ENCODE assay signal across 9 cellular contexts in the genomic region with DNA sequence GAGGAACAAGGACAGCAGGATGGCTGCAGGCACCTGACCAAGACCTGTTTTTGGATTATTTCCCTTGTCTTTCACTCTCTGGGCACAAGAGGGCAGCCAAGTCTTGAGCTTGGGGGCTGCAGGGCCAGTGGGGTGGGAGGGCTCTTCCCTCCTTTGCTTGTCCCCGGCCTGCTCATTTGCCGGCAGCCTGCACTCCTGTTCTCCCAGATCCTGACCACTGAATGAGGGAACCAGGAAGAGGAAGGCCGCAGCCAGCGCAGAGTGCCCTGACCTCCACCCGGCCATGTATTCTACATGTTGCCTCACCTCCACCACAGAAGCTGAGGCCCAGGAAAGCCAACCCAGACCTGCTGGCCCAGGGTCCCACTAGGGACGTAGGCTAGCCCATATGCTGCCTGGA. TPM values are rescaled to one million over a fixed set of nuclear protein-coding genes. Genes with fewer than 3 reads are reported as not detected.
A peak's percentile ranks its signal among the peaks of the same experiment; 100 is the strongest.
DNase-seq lines count a peak whose midpoint lies in the region; ATAC-seq and TF ChIP-seq lines count a peak whose summit lies in the region.
"Had no signal": no experiment of that assay in that cellular context is flagged by ENCODE, and none has a peak within 500 bp of the region (broad histone marks: within the 10 kb centered on the region; RNA-seq: fewer than 3 reads in every experiment).

No MANE protein-coding gene starts in this region.

- H3K27ac Mint-ChIP-seq in endothelial cell (ENCODE audit: unreplicated experiment): no peak overlapping the region
- no peak overlapping the region for H3K27ac Mint-ChIP-seq in nephron
- H3K27ac Mint-ChIP-seq: T-cell had no signal

- H3K36me3 Mint-ChIP-seq in endothelial cell (ENCODE audit: low read depth, unreplicated experiment): no peaks in the 10 kb centered on the region
- no peaks in the 10 kb centered on the region for H3K36me3 Mint-ChIP-seq in nephron (ENCODE audit: low read depth)
- H3K36me3 Mint-ChIP-seq: T-cell had no signal

- H3K27me3 Mint-ChIP-seq in endothelial cell (ENCODE audit: unreplicated experiment) (peaks cover 3% of the 10 kb centered on the region), nephron (ENCODE audit: low read depth) (peaks cover 44% of the 10 kb centered on the region)

- no peak overlapping the region for H3K4me3 ChIP-seq in Jurkat, Clone E6-1 (ENCODE audit: low read length)

- ATAC-seq in HG03469 (IDR thresholded peaks at IDR 0.05; ENCODE audit: unreplicated experiment): no peak

- H3K9me3 Mint-ChIP-seq in endothelial cell (ENCODE audit: unreplicated experiment): no peaks in the 10 kb centered on the region
- no peaks in the 10 kb centered on the region for H3K9me3 Mint-ChIP-seq in nephron
- H3K9me3 Mint-ChIP-seq: T-cell had no signal

- H3K4me3 Mint-ChIP-seq in endothelial cell (ENCODE audit: unreplicated experiment) (no peak overlapping the region), nephron (no peak overlapping the region)
- H3K4me3 Mint-ChIP-seq: T-cell had no signal

- TF ChIP-seq CTCF in endothelial cell (IDR thresholded peaks at IDR 0.05; ENCODE audit: unreplicated experiment) (peak; percentile 50), nephron (IDR thresholded peaks at IDR 0.05; ENCODE audit: unreplicated experiment in 3 of 3) (peak; percentile 48 to 72 (median 65))

- DNase-seq in DMS114 treated with DMSO at 0.1 percent for 48 hours (lab: John Stamatoyannopoulos, UW; ENCODE audit: unreplicated experiment): peak; percentile 0
- peak; percentile 7 for DNase-seq in Jurkat, Clone E6-1 (ENCODE audit: low read depth, low spot score)
- DNase-seq in endothelial cell (ENCODE audit: low spot score): peak; percentile 85
- DNase-seq in cerebellar nuclear complex (lab: John Stamatoyannopoulos, UW): no peak
- DNase-seq in putamen (ENCODE audit: low spot score): no peak

- H3K4me1 Mint-ChIP-seq in endothelial cell (ENCODE audit: unreplicated experiment) (no peaks in the 10 kb centered on the region), nephron (no peaks in the 10 kb centered on the region)
- H3K4me1 Mint-ChIP-seq: T-cell had no signal

TF ChIP-seq in PFSK-1, 5 proteins besides CTCF, POLR2A, EP300 and RAD21:
- TF ChIP-seq FOXP2 (optimal IDR thresholded peaks at IDR 0.05; ENCODE audit: borderline replicate concordance, extremely low read depth, extremely low read length, insufficient read depth) (peak; percentile 77), POLR2AphosphoS5 (IDR thresholded peaks at IDR 0.05; ENCODE audit: low read depth, low read length) (no peak)
TF ChIP-seq in PFSK-1: peak in this region for 1.

RNA-seq across cellular contexts. Expression of a gene that starts 15.5 kb away (rescaled TPM):
- not detected for polyA plus RNA-seq in Jurkat, Clone E6-1 (2012; ENCODE audit: insufficient read depth, insufficient read length)
- 228 TPM for polyA plus RNA-seq in PFSK-1 (2012; ENCODE audit: insufficient read length, low read depth)
- not detected for total RNA-seq in endothelial cell (ENCODE audit: unreplicated experiment)

Comparison
In these comparisons a context has a peak if more than half of its experiments do, and no peak if none do; other contexts are left out.
1. DNase-seq: peak in DMS114 treated with DMSO at 0.1 percent for 48 hours (single experiment), Jurkat, Clone E6-1 (single experiment) and endothelial cell (single experiment); none in cerebellar nuclear complex (0 of 2) and putamen (single experiment).